In the genomic region with DNA sequence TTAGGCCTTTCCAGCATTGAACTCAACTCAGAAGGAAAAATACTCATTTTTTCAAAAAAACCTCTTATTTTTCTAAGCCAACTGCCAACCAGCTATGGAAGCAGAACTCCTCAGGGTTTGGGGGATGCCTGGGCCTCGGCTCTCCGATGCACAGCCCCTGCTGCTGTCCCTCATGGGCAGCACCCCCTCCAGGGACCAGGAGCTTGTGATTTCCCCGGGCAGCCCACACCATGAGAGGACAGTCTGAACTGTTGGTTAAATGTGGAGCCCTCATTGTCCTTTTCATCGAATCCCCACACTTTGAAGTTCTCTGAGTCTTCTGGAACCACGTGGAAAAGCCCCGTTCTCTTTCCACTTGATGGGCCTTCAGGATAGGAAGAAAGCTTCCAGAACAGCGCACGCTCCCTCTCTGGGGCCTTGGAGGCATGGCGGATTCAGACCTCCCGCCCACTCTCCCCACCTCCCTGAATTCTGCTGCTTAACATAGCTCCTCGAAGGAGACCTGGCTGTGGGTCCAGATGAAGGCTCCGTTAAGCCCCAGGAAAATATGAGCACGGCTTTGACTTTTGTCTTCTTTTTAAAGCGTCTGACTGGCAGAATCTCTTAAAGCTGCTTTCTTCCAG, we compare ENCODE assay signal across 2 cellular contexts.
TF ChIP-seq lines count a peak whose summit lies in the region.

No MANE protein-coding gene starts in this region.

TF ChIP-seq in HEK293, 187 proteins besides CTCF, POLR2A, EP300 and RAD21 (continued from another document):
- no peak for TF ChIP-seq ZNF426 (tag by site-specific recombination; IDR thresholded peaks at IDR 0.05)
- no peak for TF ChIP-seq BCL11B (tag by site-specific recombination; IDR thresholded peaks at IDR 0.05; ENCODE audit: low read depth)
- no peak for TF ChIP-seq ZNF248 (tag by site-specific recombination; IDR thresholded peaks at IDR 0.05)

TF ChIP-seq in SK-N-SH, 30 proteins besides CTCF, POLR2A, EP300 and RAD21 (continued from another document):
- TF ChIP-seq POLR2AphosphoS5 (IDR thresholded peaks at IDR 0.05; ENCODE audit: low read depth, low read length) (no peak), ELF1 (IDR thresholded peaks at IDR 0.05) (no peak), TAF1 (IDR thresholded peaks at IDR 0.05; ENCODE audit: borderline replicate concordance, low read depth, low read length) (no peak), RCOR1 (IDR thresholded peaks at IDR 0.05; ENCODE audit: low read length) (no peak), FOXM1 (IDR thresholded peaks at IDR 0.05; ENCODE audit: low read depth) (no peak), TCF12 (IDR thresholded peaks at IDR 0.05) (no peak), RFX5 (IDR thresholded peaks at IDR 0.05; ENCODE audit: low read length) (no peak), NRF1 (IDR thresholded peaks at IDR 0.05; ENCODE audit: low read depth, low read length) (no peak), MEF2A (IDR thresholded peaks at IDR 0.05; ENCODE audit: borderline replicate concordance, low read depth) (no peak), NFIC (IDR thresholded peaks at IDR 0.05; ENCODE audit: borderline replicate concordance) (no peak)
- TF ChIP-seq, protein P1, sequence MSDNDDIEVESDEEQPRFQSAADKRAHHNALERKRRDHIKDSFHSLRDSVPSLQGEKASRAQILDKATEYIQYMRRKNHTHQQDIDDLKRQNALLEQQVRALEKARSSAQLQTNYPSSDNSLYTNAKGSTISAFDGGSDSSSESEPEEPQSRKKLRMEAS (IDR thresholded peaks at IDR 0.05; ENCODE audit: low read depth): no peak
- TF ChIP-seq, protein P2, sequence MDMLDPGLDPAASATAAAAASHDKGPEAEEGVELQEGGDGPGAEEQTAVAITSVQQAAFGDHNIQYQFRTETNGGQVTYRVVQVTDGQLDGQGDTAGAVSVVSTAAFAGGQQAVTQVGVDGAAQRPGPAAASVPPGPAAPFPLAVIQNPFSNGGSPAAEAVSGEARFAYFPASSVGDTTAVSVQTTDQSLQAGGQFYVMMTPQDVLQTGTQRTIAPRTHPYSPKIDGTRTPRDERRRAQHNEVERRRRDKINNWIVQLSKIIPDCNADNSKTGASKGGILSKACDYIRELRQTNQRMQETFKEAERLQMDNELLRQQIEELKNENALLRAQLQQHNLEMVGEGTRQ (IDR thresholded peaks at IDR 0.05; ENCODE audit: borderline replicate concordance, low read depth, low read length): no peak
- TF ChIP-seq, protein P3, sequence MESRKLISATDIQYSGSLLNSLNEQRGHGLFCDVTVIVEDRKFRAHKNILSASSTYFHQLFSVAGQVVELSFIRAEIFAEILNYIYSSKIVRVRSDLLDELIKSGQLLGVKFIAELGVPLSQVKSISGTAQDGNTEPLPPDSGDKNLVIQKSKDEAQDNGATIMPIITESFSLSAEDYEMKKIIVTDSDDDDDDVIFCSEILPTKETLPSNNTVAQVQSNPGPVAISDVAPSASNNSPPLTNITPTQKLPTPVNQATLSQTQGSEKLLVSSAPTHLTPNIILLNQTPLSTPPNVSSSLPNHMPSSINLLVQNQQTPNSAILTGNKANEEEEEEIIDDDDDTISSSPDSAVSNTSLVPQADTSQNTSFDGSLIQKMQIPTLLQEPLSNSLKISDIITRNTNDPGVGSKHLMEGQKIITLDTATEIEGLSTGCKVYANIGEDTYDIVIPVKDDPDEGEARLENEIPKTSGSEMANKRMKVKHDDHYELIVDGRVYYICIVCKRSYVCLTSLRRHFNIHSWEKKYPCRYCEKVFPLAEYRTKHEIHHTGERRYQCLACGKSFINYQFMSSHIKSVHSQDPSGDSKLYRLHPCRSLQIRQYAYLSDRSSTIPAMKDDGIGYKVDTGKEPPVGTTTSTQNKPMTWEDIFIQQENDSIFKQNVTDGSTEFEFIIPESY (IDR thresholded peaks at IDR 0.05; ENCODE audit: borderline replicate concordance, low read depth): no peak
- TF ChIP-seq, protein P4, sequence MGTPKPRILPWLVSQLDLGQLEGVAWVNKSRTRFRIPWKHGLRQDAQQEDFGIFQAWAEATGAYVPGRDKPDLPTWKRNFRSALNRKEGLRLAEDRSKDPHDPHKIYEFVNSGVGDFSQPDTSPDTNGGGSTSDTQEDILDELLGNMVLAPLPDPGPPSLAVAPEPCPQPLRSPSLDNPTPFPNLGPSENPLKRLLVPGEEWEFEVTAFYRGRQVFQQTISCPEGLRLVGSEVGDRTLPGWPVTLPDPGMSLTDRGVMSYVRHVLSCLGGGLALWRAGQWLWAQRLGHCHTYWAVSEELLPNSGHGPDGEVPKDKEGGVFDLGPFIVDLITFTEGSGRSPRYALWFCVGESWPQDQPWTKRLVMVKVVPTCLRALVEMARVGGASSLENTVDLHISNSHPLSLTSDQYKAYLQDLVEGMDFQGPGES (IDR thresholded peaks at IDR 0.05; ENCODE audit: low read depth, low read length): no peak
- TF ChIP-seq, protein P5, sequence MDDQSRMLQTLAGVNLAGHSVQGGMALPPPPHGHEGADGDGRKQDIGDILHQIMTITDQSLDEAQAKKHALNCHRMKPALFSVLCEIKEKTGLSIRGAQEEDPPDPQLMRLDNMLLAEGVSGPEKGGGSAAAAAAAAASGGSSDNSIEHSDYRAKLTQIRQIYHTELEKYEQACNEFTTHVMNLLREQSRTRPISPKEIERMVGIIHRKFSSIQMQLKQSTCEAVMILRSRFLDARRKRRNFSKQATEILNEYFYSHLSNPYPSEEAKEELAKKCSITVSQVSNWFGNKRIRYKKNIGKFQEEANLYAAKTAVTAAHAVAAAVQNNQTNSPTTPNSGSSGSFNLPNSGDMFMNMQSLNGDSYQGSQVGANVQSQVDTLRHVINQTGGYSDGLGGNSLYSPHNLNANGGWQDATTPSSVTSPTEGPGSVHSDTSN (IDR thresholded peaks at IDR 0.05): no peak
